7 cellular contexts compared by ENCODE assay signal in genomic region chr1:148302586-148303364, GRCh38.
DNase-seq lines count a peak whose midpoint lies in the region; ATAC-seq and TF ChIP-seq lines count a peak whose summit lies in the region.
"Not testable (repeated sequence)": the region's sequence is repeated elsewhere in the genome, so short reads cannot be mapped to it uniquely, and the experiment has no call there.

No MANE protein-coding gene starts in this region.

- TF ChIP-seq CTCF in esophagus muscularis mucosa (IDR thresholded peaks at IDR 0.05); mesothelial cell of epicardium (IDR thresholded peaks at IDR 0.05; ENCODE audit: unreplicated experiment): not testable (repeated sequence)

- not testable (repeated sequence) for H3K36me3 ChIP-seq in esophagus muscularis mucosa

- peak overlapping the region; percentile 34 to 54 (median 48) for H3K4me3 ChIP-seq in esophagus muscularis mucosa

- H3K27ac ChIP-seq in esophagus muscularis mucosa (replicated peaks in 1 of 4), result peak overlapping the region in 2 of 4 donors; percentile 44 to 67

- H3K27ac Mint-ChIP-seq in T-helper 2 cell treated with Interferon-gamma antibody and Interleukin-4, amounts not matched to agents 5 μg/mL and 100 μg/mL, for 36 hours, result not testable (repeated sequence)
- H3K27ac Mint-ChIP-seq in mesothelial cell of epicardium, result peak overlapping the region; percentile 85

- peaks cover 5 to 24% (median 8%) of the 10 kb centered on the region in 4 donors for H3K4me1 ChIP-seq in esophagus muscularis mucosa

- peak; percentile 70 for DNase-seq in T-helper 2 cell treated with Interferon-gamma antibody and Interleukin-4, amounts not matched to agents 5 μg/mL and 100 μg/mL, for 36 hours (ENCODE audit: low spot score)
- peak; percentile 78 for DNase-seq in activated naive CD4-positive, alpha-beta T cell treated with Interleukin-2 at 50 U/mL for 16 hours
- not testable (repeated sequence) for DNase-seq in esophagus muscularis mucosa (ENCODE audit: extremely low spot score)
- DNase-seq in mesothelial cell of epicardium (ENCODE audit: low spot score in 2 of 2, unreplicated experiment in 2 of 2), result peak; percentile 45 to 83
- DNase-seq in stimulated activated CD4-positive, alpha-beta T cell treated with anti-CD3 and anti-CD28 coated beads, Interleukin-1b, Interleukin-23, amount 100 ng/mL, for 4 hours (ENCODE audit: low read depth in 2 of 2), result peak; percentile 28 to 53

- H3K36me3 Mint-ChIP-seq in T-helper 2 cell treated with Interferon-gamma antibody and Interleukin-4, amounts not matched to agents 5 μg/mL and 100 μg/mL, for 36 hours (ENCODE audit: low read depth); mesothelial cell of epicardium: not testable (repeated sequence)

- intact Hi-C loops in esophagus muscularis mucosa (cut with DNase I), result not testable (repeated sequence)

- not testable (repeated sequence) for H3K9me3 Mint-ChIP-seq in T-helper 2 cell treated with Interferon-gamma antibody and Interleukin-4, amounts not matched to agents 5 μg/mL and 100 μg/mL, for 36 hours; mesothelial cell of epicardium

- H3K9me3 ChIP-seq in esophagus muscularis mucosa, result not testable (repeated sequence)

- H3K4me3 Mint-ChIP-seq in T-helper 2 cell treated with Interferon-gamma antibody and Interleukin-4, amounts not matched to agents 5 μg/mL and 100 μg/mL, for 36 hours, result peak overlapping the region; percentile 83
- H3K4me3 Mint-ChIP-seq in mesothelial cell of epicardium, result peak overlapping the region; percentile 84

- ATAC-seq in GM19395 (IDR thresholded peaks at IDR 0.05; ENCODE audit: unreplicated experiment) (peak; percentile 80), HG03103 (IDR thresholded peaks at IDR 0.05; ENCODE audit: low read depth, unreplicated experiment) (peak; percentile 83)

- not testable (repeated sequence) for TF ChIP-seq EP300 in esophagus muscularis mucosa (IDR thresholded peaks at IDR 0.05)

- peaks cover 23% of the 10 kb centered on the region for H3K4me1 Mint-ChIP-seq in T-helper 2 cell treated with Interferon-gamma antibody and Interleukin-4, amounts not matched to agents 5 μg/mL and 100 μg/mL, for 36 hours (ENCODE audit: low read depth)
- peaks cover 13% of the 10 kb centered on the region for H3K4me1 Mint-ChIP-seq in mesothelial cell of epicardium

- H3K27me3 ChIP-seq in esophagus muscularis mucosa, result peaks cover 0 to 38% (median 7%) of the 10 kb centered on the region in 4 donors

- TF ChIP-seq POLR2A in esophagus muscularis mucosa (IDR thresholded peaks at IDR 0.05; ENCODE audit: low read depth), result not testable (repeated sequence)

- no CpG with 5 or more reads among the region's 52 CpGs for WGBS in esophagus muscularis mucosa

- not testable (repeated sequence) for H3K27me3 Mint-ChIP-seq in T-helper 2 cell treated with Interferon-gamma antibody and Interleukin-4, amounts not matched to agents 5 μg/mL and 100 μg/mL, for 36 hours (ENCODE audit: low read depth); mesothelial cell of epicardium (ENCODE audit: low read depth)
